In the genomic region with DNA sequence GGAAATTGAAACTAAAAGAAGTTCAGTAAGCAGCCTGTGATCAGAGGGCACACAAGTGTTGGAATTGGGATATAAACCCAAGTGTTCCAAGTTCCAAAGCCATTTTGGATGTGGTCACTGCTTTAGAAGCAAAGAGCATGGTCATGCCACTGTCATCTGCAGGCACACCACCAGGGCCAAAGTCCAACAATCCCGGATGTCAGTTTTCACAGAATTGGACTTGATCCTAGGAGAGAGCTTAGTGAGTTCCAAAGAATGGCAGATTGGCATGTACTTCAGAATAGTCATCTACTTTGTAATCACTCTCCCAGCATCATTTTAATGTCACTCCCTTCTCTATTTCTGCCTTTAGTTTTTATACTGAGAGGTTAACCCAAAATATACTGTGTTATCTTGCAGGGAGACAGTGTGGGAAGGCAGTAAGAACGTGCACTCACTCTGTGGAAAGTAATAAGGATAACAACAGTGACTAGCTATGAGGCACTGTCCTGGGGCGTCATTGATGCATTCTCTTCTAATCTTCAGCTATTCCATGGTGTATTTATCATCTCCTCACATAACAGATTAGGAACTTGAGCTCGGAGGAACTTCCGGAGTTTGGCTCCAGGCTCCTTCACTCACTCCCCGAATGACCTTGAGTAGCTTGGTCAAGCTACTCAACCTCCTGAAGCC, we compare ENCODE assay signal across 11 cellular contexts.
DNase-seq lines count a peak whose midpoint lies in the region; ATAC-seq and TF ChIP-seq lines count a peak whose summit lies in the region.
"Had no signal": no experiment of that assay in that cellular context is flagged by ENCODE, and none has a peak within 500 bp of the region (broad histone marks: within the 10 kb centered on the region; RNA-seq: fewer than 3 reads in every experiment).

No MANE protein-coding gene starts in this region.

- H3K36me3 ChIP-seq in MG63 = no peaks in the 10 kb centered on the region
- no peaks in the 10 kb centered on the region for H3K36me3 ChIP-seq in gastrocnemius medialis

- no peak for TF ChIP-seq POLR2A in gastrocnemius medialis (IDR thresholded peaks at IDR 0.05)

- intact Hi-C loops in gastrocnemius medialis (cut with DNase I; ENCODE audit: low total_unique reads) = loop anchor here (1.0 kb wide), 1 partner anchor 98 kb away; no protein-coding TSS in a partner anchor

- H3K27ac ChIP-seq in gastrocnemius medialis = peak overlapping the region in 3 of 4 donors; percentile 39 to 69 (median 51)

- H3K4me3 ChIP-seq in MG63 (no peak overlapping the region; the same call in 1 of the 2 replicates), fibroblast of pulmonary artery (replicated peaks; ENCODE audit: low read depth, low read length) (no peak overlapping the region), gastrocnemius medialis (no peak overlapping the region)

- in situ Hi-C loops in gastrocnemius medialis (cut with MboI; ENCODE audit: low sequenced_read_pairs in 4 of 4) = loop anchor here in 2 of 4 donors (10.0 to 25.0 kb wide), 2 partner anchors 95 to 97 kb away; no protein-coding TSS in a partner anchor

- H3K4me1 ChIP-seq in gastrocnemius medialis = peaks cover 14 to 25% of the 10 kb centered on the region in 2 donors

- peak; percentile 16 for DNase-seq in GM03348 (ENCODE audit: low spot score)
- DNase-seq in MG63 = peak; percentile 84
- peak; percentile 47 for DNase-seq in fibroblast of pulmonary artery (ENCODE audit: low read depth)
- DNase-seq in gastrocnemius medialis = no peak
- DNase-seq in KG1 (lab: John Stamatoyannopoulos, UW) = no peak
- no peak for DNase-seq in stimulated activated naive CD4-positive, alpha-beta T cell (lab: John Stamatoyannopoulos, UW)
- no peak for DNase-seq in COR-L47 (lab: John Stamatoyannopoulos, UW)
- no peak for DNase-seq in putamen (ENCODE audit: low spot score)
- DNase-seq: activated CD4-positive, alpha-beta T cell treated with anti-CD3 and anti-CD28 coated beads, Interleukin-2, amount 50 U/mL, for 1 hour; midbrain had no signal

- TF ChIP-seq CTCF in fibroblast of pulmonary artery (IDR thresholded peaks at IDR 0.05; ENCODE audit: low read length, missing control alignments) (no peak), gastrocnemius medialis (IDR thresholded peaks at IDR 0.05 in 4 of 5, conservative IDR thresholded peaks at IDR 0.05 in 1 of 5) (no peak)

- no peaks in the 10 kb centered on the region for H3K27me3 ChIP-seq in MG63
- H3K27me3 ChIP-seq in gastrocnemius medialis = no peaks in the 10 kb centered on the region

- no peaks in the 10 kb centered on the region for H3K9me3 ChIP-seq in MG63
- no peaks in the 10 kb centered on the region for H3K9me3 ChIP-seq in gastrocnemius medialis

- ATAC-seq in gastrocnemius medialis = peak; percentile 69 to 83
- ATAC-seq: stimulated activated naive CD8-positive, alpha-beta T cell treated with anti-CD3 and anti-CD28 coated beads, Interleukin-15, amount 100 ng/mL, for 72 hours had no signal

Comparison
In these comparisons a context has a peak if more than half of its experiments do, and no peak if none do; other contexts are left out.
1. DNase-seq: peak in GM03348 (single experiment), MG63 (single experiment) and fibroblast of pulmonary artery (single experiment); none in gastrocnemius medialis (0 of 2), KG1 (single experiment), stimulated activated naive CD4-positive, alpha-beta T cell (0 of 6), COR-L47 (single experiment) and putamen (single experiment).